In genomic region chr4:138338840-138339239, GRCh38 we compare ENCODE assay signal across 28 cellular contexts.
"Had no signal": no experiment of that assay in that cellular context is flagged by ENCODE, and none has a peak within 500 bp of the region (broad histone marks: within the 10 kb centered on the region; RNA-seq: fewer than 3 reads in every experiment).

No MANE protein-coding gene starts in this region.

- ATAC-seq: effector memory CD8-positive, alpha-beta T cell; esophagus mucosa; foreskin keratinocyte; gastrocnemius medialis; gastroesophageal sphincter; heart left ventricle; heart right ventricle had no signal

- H3K4me3 ChIP-seq: colonic mucosa, coronary artery, dorsolateral prefrontal cortex, esophagus muscularis mucosa, esophagus squamous epithelium, gastrocnemius medialis, gastroesophageal sphincter, heart left ventricle, heart right ventricle, hepatocyte had no signal

- H2AFZ ChIP-seq: hepatocyte had no signal

- H3K4me2 ChIP-seq: hepatocyte had no signal

- DNase-seq: colonic mucosa; cortex of kidney; dermis blood vessel endothelial cell; dorsolateral prefrontal cortex; effector CD4-positive, alpha-beta T cell; effector CD8-positive, alpha-beta T cell; effector memory CD4-positive, alpha-beta T cell; effector memory CD8-positive, alpha-beta T cell; endodermal cell; erythroblast; esophagus squamous epithelium; foreskin fibroblast; foreskin keratinocyte; foreskin melanocyte; gastrocnemius medialis; glutamatergic neuron; head of caudate nucleus; heart left ventricle; heart right ventricle had no signal

- H3K36me3 ChIP-seq: colonic mucosa, esophagus muscularis mucosa, esophagus squamous epithelium, gastrocnemius medialis, gastroesophageal sphincter, heart left ventricle, heart right ventricle had no signal

- H3K27ac ChIP-seq: colonic mucosa, coronary artery, dorsolateral prefrontal cortex, epithelial cell of prostate, esophagus muscularis mucosa, esophagus squamous epithelium, foreskin keratinocyte, gastrocnemius medialis, gastroesophageal sphincter, heart left ventricle, heart right ventricle, hepatocyte had no signal

- H3K4me1 ChIP-seq: colonic mucosa, esophagus muscularis mucosa, esophagus squamous epithelium, foreskin keratinocyte, gastrocnemius medialis, gastroesophageal sphincter, heart left ventricle, heart right ventricle had no signal

- H3K27me3 ChIP-seq: colonic mucosa, dorsolateral prefrontal cortex, esophagus muscularis mucosa, esophagus squamous epithelium, foreskin keratinocyte, gastrocnemius medialis, gastroesophageal sphincter, heart left ventricle, heart right ventricle, hepatocyte had no signal

- H3K79me2 ChIP-seq: hepatocyte had no signal

- H3K9me3 ChIP-seq: colonic mucosa, esophagus muscularis mucosa, esophagus squamous epithelium, gastrocnemius medialis, gastroesophageal sphincter, heart right ventricle had no signal

- FAIRE-seq: endometrium, endothelial cell of umbilical vein, frontal cortex had no signal
